1 cellular context compared by ENCODE assay signal in the genomic region with DNA sequence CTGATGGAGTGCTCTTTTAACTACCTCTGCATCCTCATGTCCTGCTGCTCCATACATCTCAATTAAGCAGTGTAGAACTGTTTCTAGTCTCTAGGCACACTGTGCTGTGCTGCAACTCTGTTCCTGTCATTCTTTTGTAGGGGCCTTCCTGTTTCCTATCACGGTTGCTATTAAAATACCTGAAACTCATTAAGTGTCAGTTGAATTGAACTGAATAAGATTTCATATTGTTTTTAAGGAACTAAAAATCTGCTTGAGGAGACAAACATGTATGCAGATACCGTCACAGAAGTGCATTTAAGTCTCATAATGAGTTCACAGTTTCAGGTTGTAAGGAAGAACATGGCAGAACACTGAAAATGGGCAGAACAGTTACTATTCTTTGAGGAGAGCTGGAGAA.
TF ChIP-seq lines count a peak whose summit lies in the region.

No MANE protein-coding gene starts in this region.

TF ChIP-seq in WTC11, 78 proteins besides CTCF, POLR2A, EP300 and RAD21 (continued from another document):
- TF ChIP-seq, protein P1, sequence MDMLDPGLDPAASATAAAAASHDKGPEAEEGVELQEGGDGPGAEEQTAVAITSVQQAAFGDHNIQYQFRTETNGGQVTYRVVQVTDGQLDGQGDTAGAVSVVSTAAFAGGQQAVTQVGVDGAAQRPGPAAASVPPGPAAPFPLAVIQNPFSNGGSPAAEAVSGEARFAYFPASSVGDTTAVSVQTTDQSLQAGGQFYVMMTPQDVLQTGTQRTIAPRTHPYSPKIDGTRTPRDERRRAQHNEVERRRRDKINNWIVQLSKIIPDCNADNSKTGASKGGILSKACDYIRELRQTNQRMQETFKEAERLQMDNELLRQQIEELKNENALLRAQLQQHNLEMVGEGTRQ (CRISPR knock-in tag; IDR thresholded peaks at IDR 0.05): no peak
